ENCODE assay signal across 15 cellular contexts in genomic region chr12:32877670-32878459, GRCh38. TPM values are rescaled to one million over a fixed set of nuclear protein-coding genes. Genes with fewer than 3 reads are reported as not detected.
DNase-seq lines count a peak whose midpoint lies in the region; ATAC-seq and TF ChIP-seq lines count a peak whose summit lies in the region.
"Had no signal": no experiment of that assay in that cellular context is flagged by ENCODE, and none has a peak within 500 bp of the region (broad histone marks: within the 10 kb centered on the region; RNA-seq: fewer than 3 reads in every experiment).

No MANE protein-coding gene starts in this region.

- H3K27me3 ChIP-seq in prostate gland (replicated peaks; ENCODE audit: insufficient read depth) = no peaks in the 10 kb centered on the region

- peak overlapping the region; percentile 79 for H3K27ac Mint-ChIP-seq in glutamatergic neuron (ENCODE audit: unreplicated experiment)
- H3K27ac Mint-ChIP-seq in activated CD8-positive, alpha-beta T cell treated with anti-CD3 and anti-CD28 coated beads, Interleukin-2, amount 10 ng/mL, durations not matched to agents 7 days and 5 days = no peak overlapping the region
- H3K27ac Mint-ChIP-seq: naive B cell, type B pancreatic cell had no signal

- H3K9me3 ChIP-seq in prostate gland = no peaks in the 10 kb centered on the region

- H3K36me3 Mint-ChIP-seq in glutamatergic neuron (ENCODE audit: unreplicated experiment) = no peaks in the 10 kb centered on the region
- no peaks in the 10 kb centered on the region for H3K36me3 Mint-ChIP-seq in activated CD8-positive, alpha-beta T cell treated with anti-CD3 and anti-CD28 coated beads, Interleukin-2, amount 10 ng/mL, durations not matched to agents 7 days and 5 days (ENCODE audit: low read depth)
- H3K36me3 Mint-ChIP-seq: naive B cell had no signal

- POLR2A ChIA-PET in activated CD8-positive, alpha-beta T cell treated with anti-CD3 and anti-CD28 coated beads, Interleukin-2, amount 10 ng/mL, durations not matched to agents 7 days and 5 days (lab: Charles Lee) = no interaction called here

- DNase-seq in NCI-H82 (lab: John Stamatoyannopoulos, UW) (peak; percentile 99), glutamatergic neuron (peak; percentile 62), prostate gland (ENCODE audit: low spot score) (peak; percentile 23)
- no peak for DNase-seq in activated CD8-positive, alpha-beta T cell treated with anti-CD3 and anti-CD28 coated beads, Interleukin-2, amount 10 ng/mL, durations not matched to agents 7 days and 5 days
- DNase-seq: Calu3; H9; naive B cell; NCI-H2107; stimulated activated CD4-positive, alpha-beta T cell treated with anti-CD3 and anti-CD28 coated beads, Interleukin-4, amount 100 ng/mL, for 4 hours; T-helper 1 cell had no signal

- TF ChIP-seq CTCF in glutamatergic neuron (IDR thresholded peaks at IDR 0.05; ENCODE audit: partially characterized antibody, unreplicated experiment) = no peak
- TF ChIP-seq CTCF in prostate gland (IDR thresholded peaks at IDR 0.05) = no peak

- WGBS in prostate gland = 66% methylated on average over 26 of the region's 29 CpGs

- H3K9me3 Mint-ChIP-seq in glutamatergic neuron (ENCODE audit: unreplicated experiment) = peaks cover 5% of the 10 kb centered on the region
- H3K9me3 Mint-ChIP-seq in activated CD8-positive, alpha-beta T cell treated with anti-CD3 and anti-CD28 coated beads, Interleukin-2, amount 10 ng/mL, durations not matched to agents 7 days and 5 days (ENCODE audit: insufficient read depth) = no peaks in the 10 kb centered on the region
- H3K9me3 Mint-ChIP-seq: H9, type B pancreatic cell had no signal

- H3K36me3 ChIP-seq in prostate gland = no peaks in the 10 kb centered on the region

- TF ChIP-seq POLR2A in prostate gland (IDR thresholded peaks at IDR 0.05) = no peak

- H3K4me3 ChIP-seq in prostate gland = no peak overlapping the region

- peak overlapping the region; percentile 11 for H3K4me3 Mint-ChIP-seq in glutamatergic neuron (ENCODE audit: unreplicated experiment)
- no peak overlapping the region for H3K4me3 Mint-ChIP-seq in activated CD8-positive, alpha-beta T cell treated with anti-CD3 and anti-CD28 coated beads, Interleukin-2, amount 10 ng/mL, durations not matched to agents 7 days and 5 days
- H3K4me3 Mint-ChIP-seq: H9, naive B cell, type B pancreatic cell had no signal

- intact Hi-C loops in prostate gland (cut with DNase I) = no loop called here

- peak; percentile 63 for ATAC-seq in GM18868 (IDR thresholded peaks at IDR 0.05; ENCODE audit: unreplicated experiment)
- ATAC-seq in HG03159 (IDR thresholded peaks at IDR 0.05; ENCODE audit: unreplicated experiment) = no peak
- no peak for ATAC-seq in HG02970 (IDR thresholded peaks at IDR 0.05; ENCODE audit: low FRiP score, unreplicated experiment)
- no peak for ATAC-seq in activated CD8-positive, alpha-beta T cell treated with anti-CD3 and anti-CD28 coated beads, Interleukin-2, amount 10 ng/mL, durations not matched to agents 7 days and 5 days
- no peak for ATAC-seq in HG02642 (IDR thresholded peaks at IDR 0.05; ENCODE audit: poor library complexity, unreplicated experiment)

- no peaks in the 10 kb centered on the region for H3K4me1 ChIP-seq in prostate gland (replicated peaks)

- CTCF ChIA-PET in activated CD8-positive, alpha-beta T cell treated with anti-CD3 and anti-CD28 coated beads, Interleukin-2, amount 10 ng/mL, durations not matched to agents 7 days and 5 days (lab: Charles Lee) = interaction anchor here (1.2 kb wide), 1 partner anchor 122 kb away, joined by 5 read pairs; the partner anchor contains the start of gene YARS2

- H3K4me1 Mint-ChIP-seq in glutamatergic neuron (ENCODE audit: low read depth, unreplicated experiment) = peaks cover 13% of the 10 kb centered on the region
- H3K4me1 Mint-ChIP-seq in activated CD8-positive, alpha-beta T cell treated with anti-CD3 and anti-CD28 coated beads, Interleukin-2, amount 10 ng/mL, durations not matched to agents 7 days and 5 days (ENCODE audit: low read depth) = no peaks in the 10 kb centered on the region
- H3K4me1 Mint-ChIP-seq: naive B cell had no signal

- peaks cover 5% of the 10 kb centered on the region for H3K27me3 Mint-ChIP-seq in glutamatergic neuron (ENCODE audit: unreplicated experiment)
- H3K27me3 Mint-ChIP-seq in activated CD8-positive, alpha-beta T cell treated with anti-CD3 and anti-CD28 coated beads, Interleukin-2, amount 10 ng/mL, durations not matched to agents 7 days and 5 days (ENCODE audit: low read depth) = no peaks in the 10 kb centered on the region
- H3K27me3 Mint-ChIP-seq: type B pancreatic cell had no signal

- peak overlapping the region; percentile 22 to 48 for H3K27ac ChIP-seq in prostate gland

RNA-seq across cellular contexts. Expression of gene PKP2, which starts 18.7 kb away (rescaled TPM):
- total RNA-seq in glutamatergic neuron (ENCODE audit: unreplicated experiment) = 2.5 TPM
- 10 to 100 TPM; 28.0 to 35.2 TPM for total RNA-seq in prostate gland
- not detected for total RNA-seq in activated CD8-positive, alpha-beta T cell treated with anti-CD3 and anti-CD28 coated beads, Interleukin-2, amount 10 ng/mL, durations not matched to agents 7 days and 5 days
